ENCODE assay signal across 1 cellular context in genomic region chr1:2049517-2050481, GRCh38.
TF ChIP-seq lines count a peak whose summit lies in the region.

PRKCZ (plus strand) TSS chr1:2050411; CDS start chr1:2050631, 220 bp downstream.

TF ChIP-seq in HepG2, 621 proteins besides CTCF, POLR2A, EP300 and RAD21 (continued from another document and continues in another):
- TF ChIP-seq BRF2 (CRISPR knock-in tag; IDR thresholded peaks at IDR 0.05) (no peak), ZNF580 (CRISPR knock-in tag; IDR thresholded peaks at IDR 0.05; ENCODE audit: borderline replicate concordance, low read depth) (no peak), ZNF331 (CRISPR knock-in tag; IDR thresholded peaks at IDR 0.05) (0 out of 2 replicates have a peak, but pooled peaks have one; percentile 44), JDP2 (CRISPR knock-in tag; IDR thresholded peaks at IDR 0.05; ENCODE audit: borderline replicate concordance) (no peak), ELF4 (CRISPR knock-in tag; IDR thresholded peaks at IDR 0.05; ENCODE audit: borderline replicate concordance) (no peak), NR2C2 (CRISPR knock-in tag; IDR thresholded peaks at IDR 0.05; ENCODE audit: borderline replicate concordance) (peak; percentile 82), ZNF24 (IDR thresholded peaks at IDR 0.05) (no peak), ZNF274 (CRISPR knock-in tag; IDR thresholded peaks at IDR 0.05) (no peak; the same call in 1 of the 2 replicates), MLLT10 (CRISPR knock-in tag; IDR thresholded peaks at IDR 0.05) (no peak), ZBTB33 (CRISPR knock-in tag; IDR thresholded peaks at IDR 0.05) (peak; percentile 12; the same call in 1 of the 2 replicates), TSC22D2 (CRISPR knock-in tag; IDR thresholded peaks at IDR 0.05; ENCODE audit: borderline replicate concordance) (0 out of 2 replicates have a peak, but pooled peaks have one; percentile 53), SP4 (CRISPR knock-in tag; IDR thresholded peaks at IDR 0.05) (peak; percentile 97), AHR (CRISPR knock-in tag; IDR thresholded peaks at IDR 0.05) (0 out of 2 replicates have a peak, but pooled peaks have one; percentile 12), ZBTB20 (CRISPR knock-in tag; IDR thresholded peaks at IDR 0.05; ENCODE audit: borderline replicate concordance, low read depth) (peak; percentile 89), NR1H2 (CRISPR knock-in tag; IDR thresholded peaks at IDR 0.05; ENCODE audit: borderline replicate concordance, low read depth) (no peak), SKIL (CRISPR knock-in tag; IDR thresholded peaks at IDR 0.05; ENCODE audit: borderline replicate concordance) (0 out of 2 replicates have a peak, but pooled peaks have one; percentile 33), PLRG1 (conservative IDR thresholded peaks at IDR 0.05) (no peak), ARNT2 (CRISPR knock-in tag; IDR thresholded peaks at IDR 0.05; ENCODE audit: low read depth) (0 out of 2 replicates have a peak, but pooled peaks have one; percentile 43), FOXA3 (CRISPR knock-in tag; IDR thresholded peaks at IDR 0.05) (no peak), ZFY (CRISPR knock-in tag; IDR thresholded peaks at IDR 0.05) (peak; percentile 88), DMAP1 (CRISPR knock-in tag; IDR thresholded peaks at IDR 0.05) (peak; percentile 67), MBNL3 (CRISPR knock-in tag; conservative IDR thresholded peaks at IDR 0.05) (no peak), BRCA1 (CRISPR knock-in tag; IDR thresholded peaks at IDR 0.05) (no peak), U2AF2 (IDR thresholded peaks at IDR 0.05; ENCODE audit: low read depth, low read length) (no peak), SMC3 (IDR thresholded peaks at IDR 0.05; ENCODE audit: low read length) (no peak), HOXA7 (CRISPR knock-in tag; IDR thresholded peaks at IDR 0.05) (no peak), TOPORS (CRISPR knock-in tag; IDR thresholded peaks at IDR 0.05) (peak; percentile 33; the same call in 1 of the 2 replicates), ZKSCAN8 (CRISPR knock-in tag; IDR thresholded peaks at IDR 0.05; ENCODE audit: borderline replicate concordance) (0 out of 2 replicates have a peak, but pooled peaks have one; percentile 15), FOXC1 (CRISPR knock-in tag; IDR thresholded peaks at IDR 0.05; ENCODE audit: borderline replicate concordance) (no peak), ZNF329 (CRISPR knock-in tag; IDR thresholded peaks at IDR 0.05; ENCODE audit: low read depth) (no peak), DR1 (CRISPR knock-in tag; IDR thresholded peaks at IDR 0.05) (0 out of 2 replicates have a peak, but pooled peaks have one; percentile 18), PHF5A (CRISPR knock-in tag; IDR thresholded peaks at IDR 0.05; ENCODE audit: low read depth, unreplicated experiment) (no peak), ZFP82 (CRISPR knock-in tag; IDR thresholded peaks at IDR 0.05; ENCODE audit: borderline replicate concordance) (0 out of 2 replicates have a peak, but pooled peaks have one; percentile 33), ZNF576 (CRISPR knock-in tag; IDR thresholded peaks at IDR 0.05) (no peak), ZNF510 (CRISPR knock-in tag; IDR thresholded peaks at IDR 0.05; ENCODE audit: low read depth) (no peak), ZNF20 (CRISPR knock-in tag; IDR thresholded peaks at IDR 0.05) (0 out of 2 replicates have a peak, but pooled peaks have one; percentile 64), PAF1 (CRISPR knock-in tag; IDR thresholded peaks at IDR 0.05) (no peak), ZNF546 (CRISPR knock-in tag; conservative IDR thresholded peaks at IDR 0.05) (peak; percentile 88), ZNF724P (CRISPR knock-in tag; IDR thresholded peaks at IDR 0.05; ENCODE audit: borderline replicate concordance) (peak; percentile 78; the same call in 1 of the 2 replicates), CEBPG (CRISPR knock-in tag; IDR thresholded peaks at IDR 0.05) (no peak), KAT8 (CRISPR knock-in tag; IDR thresholded peaks at IDR 0.05) (peak; percentile 25; the same call in 1 of the 2 replicates), MTF2 (CRISPR knock-in tag; IDR thresholded peaks at IDR 0.05; ENCODE audit: borderline replicate concordance) (no peak), KAT2B (IDR thresholded peaks at IDR 0.05; ENCODE audit: borderline replicate concordance, low read depth, low read length) (no peak), ZNF674 (CRISPR knock-in tag; IDR thresholded peaks at IDR 0.05; ENCODE audit: low read depth) (no peak), NCOR1 (IDR thresholded peaks at IDR 0.05; ENCODE audit: borderline replicate concordance, low read length) (peak; percentile 41; the same call in 1 of the 2 replicates), EED (CRISPR knock-in tag; IDR thresholded peaks at IDR 0.05) (no peak), PBX2 (CRISPR knock-in tag; IDR thresholded peaks at IDR 0.05) (no peak), PRDM15 (CRISPR knock-in tag; IDR thresholded peaks at IDR 0.05) (peak; percentile 93), THYN1 (CRISPR knock-in tag; IDR thresholded peaks at IDR 0.05; ENCODE audit: borderline replicate concordance, low read depth) (no peak), MIER3 (CRISPR knock-in tag; IDR thresholded peaks at IDR 0.05; ENCODE audit: borderline replicate concordance) (no peak), HOXA9 (CRISPR knock-in tag; IDR thresholded peaks at IDR 0.05; ENCODE audit: borderline replicate concordance) (no peak), IRF9 (CRISPR knock-in tag; IDR thresholded peaks at IDR 0.05; ENCODE audit: borderline replicate concordance) (peak; percentile 76), ZMYM3 (CRISPR knock-in tag; IDR thresholded peaks at IDR 0.05) (peak; percentile 52; the same call in 1 of the 2 replicates), UBTF (CRISPR knock-in tag; IDR thresholded peaks at IDR 0.05) (peak; percentile 62), ZNF430 (CRISPR knock-in tag; IDR thresholded peaks at IDR 0.05) (peak; percentile 12), GLI4 (CRISPR knock-in tag; IDR thresholded peaks at IDR 0.05; ENCODE audit: borderline replicate concordance) (peak; percentile 68; the same call in 1 of the 2 replicates), JARID2 (CRISPR knock-in tag; IDR thresholded peaks at IDR 0.05; ENCODE audit: insufficient replicate concordance) (no peak), ZNF234 (CRISPR knock-in tag; conservative IDR thresholded peaks at IDR 0.05) (0 out of 2 replicates have a peak, but pooled peaks have one; percentile 25), ZNF30 (CRISPR knock-in tag; IDR thresholded peaks at IDR 0.05) (no peak; the same call in 1 of the 2 replicates), MYC (CRISPR knock-in tag; IDR thresholded peaks at IDR 0.05; ENCODE audit: borderline replicate concordance) (peak; percentile 32)
